ENCODE assay signal across 19 cellular contexts in genomic region chr1:176789571-176790090, GRCh38.
DNase-seq lines count a peak whose midpoint lies in the region; ATAC-seq lines count a peak whose summit lies in the region.
"Had no signal": no experiment of that assay in that cellular context is flagged by ENCODE, and none has a peak within 500 bp of the region (broad histone marks: within the 10 kb centered on the region; RNA-seq: fewer than 3 reads in every experiment).

No MANE protein-coding gene starts in this region.

- in situ Hi-C loops in Caki2 (cut with HindIII; ENCODE audit: low pct_unique_long_range_greater_than_20kb, low sequenced_read_pairs), result no loop called here

- DNase-seq in Caki2 (ENCODE audit: low read depth) (peak; percentile 17), HK-2 (ENCODE audit: unreplicated experiment) (peak; percentile 70), astrocyte of the hippocampus (ENCODE audit: low read depth, low spot score) (peak; percentile 77), kidney tubule cell (ENCODE audit: low spot score) (peak; percentile 91)
- no peak for DNase-seq in activated CD4-positive, CD25-positive, alpha-beta regulatory T cell treated with anti-CD3 and anti-CD28 coated beads, Interleukin-2, amount 50 U/mL, for 72 hours
- DNase-seq: activated CD4-positive, alpha-beta T cell treated with anti-CD3 and anti-CD28 coated beads, Interleukin-2, amount 10 ng/mL, durations not matched to agents 24 days and 14 days; activated gamma-delta T cell treated with Interleukin-2 at 50 U/mL for 16 hours; amygdala; cortex of kidney; EL; NCI-H1092 treated with DMSO at 0.1 percent for 48 hours; occipital lobe; stomach; T1000 had no signal

- ATAC-seq in HG02763 (IDR thresholded peaks at IDR 0.05; ENCODE audit: unreplicated experiment), result no peak
- no peak for ATAC-seq in HG02571 (IDR thresholded peaks at IDR 0.05; ENCODE audit: unreplicated experiment)
- no peak for ATAC-seq in GM21515 (IDR thresholded peaks at IDR 0.05; ENCODE audit: unreplicated experiment)
- ATAC-seq: Panc1, SK-N-SH treated with all-trans-retinoic acid at 6 μM for 48 hours had no signal
